1 cellular context compared by ENCODE assay signal in genomic region chr11:88359529-88359928, GRCh38.
TF ChIP-seq lines count a peak whose summit lies in the region.

No MANE protein-coding gene starts in this region.

TF ChIP-seq in IMR-90, 13 proteins besides CTCF, POLR2A, EP300 and RAD21 (continued from another document):
- TF ChIP-seq NFE2L2 (IDR thresholded peaks at IDR 0.05; ENCODE audit: low read depth, low read length), result no peak
